ENCODE assay signal across 8 cellular contexts in genomic region chr3:23917904-23918303, GRCh38. TPM values are rescaled to one million over a fixed set of nuclear protein-coding genes. Genes with fewer than 3 reads are reported as not detected.
DNase-seq lines count a peak whose midpoint lies in the region; TF ChIP-seq lines count a peak whose summit lies in the region.
"Not testable (repeated sequence)": the region's sequence is repeated elsewhere in the genome, so short reads cannot be mapped to it uniquely, and the experiment has no call there.

No MANE protein-coding gene starts in this region.

- not testable (repeated sequence) for TF ChIP-seq POLR2A in stomach (IDR thresholded peaks at IDR 0.05)

- H3K27ac Mint-ChIP-seq in T-helper 2 cell treated with Interferon-gamma antibody and Interleukin-4, amounts not matched to agents 5 μg/mL and 100 μg/mL, for 36 hours: peak overlapping the region; percentile 97
- H3K27ac Mint-ChIP-seq in neural progenitor cell: peak overlapping the region; percentile 98

- TF ChIP-seq CTCF in BJ (IDR thresholded peaks at IDR 0.05; ENCODE audit: insufficient read depth, low read depth, low read length); astrocyte of the cerebellum (IDR thresholded peaks at IDR 0.05; ENCODE audit: low read depth, low read length, missing control alignments); epithelial cell of proximal tubule (conservative IDR thresholded peaks at IDR 0.05; ENCODE audit: low read depth, low read length); neural progenitor cell (IDR thresholded peaks at IDR 0.05); stomach (IDR thresholded peaks at IDR 0.05): not testable (repeated sequence)

- peak overlapping the region; percentile 100 for H3K4me3 ChIP-seq in BJ (ENCODE audit: low read depth, low read length)
- peak overlapping the region; percentile 78 for H3K4me3 ChIP-seq in HUES64 (ENCODE audit: low read length)
- peak overlapping the region; percentile 57 for H3K4me3 ChIP-seq in astrocyte of the cerebellum (ENCODE audit: low read depth, low read length)
- peak overlapping the region; percentile 95 for H3K4me3 ChIP-seq in epithelial cell of proximal tubule (ENCODE audit: low read depth, low read length)
- H3K4me3 ChIP-seq in neural progenitor cell: peak overlapping the region; percentile 88
- H3K4me3 ChIP-seq in stomach: peak overlapping the region; percentile 79 to 98 (median 85)

- peak overlapping the region; percentile 98 for H3K4me3 Mint-ChIP-seq in T-helper 2 cell treated with Interferon-gamma antibody and Interleukin-4, amounts not matched to agents 5 μg/mL and 100 μg/mL, for 36 hours
- H3K4me3 Mint-ChIP-seq in neural progenitor cell: peak overlapping the region; percentile 99

- peaks cover 31% of the 10 kb centered on the region for H3K4me1 Mint-ChIP-seq in T-helper 2 cell treated with Interferon-gamma antibody and Interleukin-4, amounts not matched to agents 5 μg/mL and 100 μg/mL, for 36 hours (ENCODE audit: low read depth)
- peaks cover 41% of the 10 kb centered on the region for H3K4me1 Mint-ChIP-seq in neural progenitor cell

- intact Hi-C loops in stomach (cut with DNase I; ENCODE audit: low total_unique reads): not testable (repeated sequence)

- H3K27me3 ChIP-seq in BJ (ENCODE audit: control insufficient read depth, insufficient read depth, low read length); HUES64 (ENCODE audit: insufficient read depth, low read length); layer of hippocampus (ENCODE audit: control insufficient read depth, insufficient read depth, low read length); neural progenitor cell; stomach: not testable (repeated sequence)

- H3K36me3 ChIP-seq in BJ (ENCODE audit: control insufficient read depth, insufficient read depth, low read length): not testable (repeated sequence)
- H3K36me3 ChIP-seq in HUES64 (ENCODE audit: insufficient read depth, low read length) (peaks cover 41% of the 10 kb centered on the region), neural progenitor cell (peaks cover 19% of the 10 kb centered on the region), stomach (peaks cover 17 to 50% (median 45%) of the 10 kb centered on the region in 4 donors)

- TF ChIP-seq EP300 in stomach (IDR thresholded peaks at IDR 0.05): not testable (repeated sequence)

- H4K20me1 ChIP-seq in neural progenitor cell (ENCODE audit: low read depth): peaks cover 47% of the 10 kb centered on the region

- H3K79me2 ChIP-seq in neural progenitor cell (ENCODE audit: low read depth): peaks cover 71% of the 10 kb centered on the region

- H3K36me3 Mint-ChIP-seq in T-helper 2 cell treated with Interferon-gamma antibody and Interleukin-4, amounts not matched to agents 5 μg/mL and 100 μg/mL, for 36 hours (ENCODE audit: low read depth): peaks cover 46% of the 10 kb centered on the region
- peaks cover 36% of the 10 kb centered on the region for H3K36me3 Mint-ChIP-seq in neural progenitor cell

- H3K27ac ChIP-seq in HUES64 (ENCODE audit: low read depth, low read length): peak overlapping the region; percentile 79
- H3K27ac ChIP-seq in layer of hippocampus (ENCODE audit: low read depth, low read length): peak overlapping the region; percentile 77
- peak overlapping the region; percentile 26 for H3K27ac ChIP-seq in neural progenitor cell
- H3K27ac ChIP-seq in stomach: peak overlapping the region; percentile 93 to 97 (median 96)

- not testable (repeated sequence) for H3K9me3 Mint-ChIP-seq in T-helper 2 cell treated with Interferon-gamma antibody and Interleukin-4, amounts not matched to agents 5 μg/mL and 100 μg/mL, for 36 hours; neural progenitor cell

- peaks cover 48% of the 10 kb centered on the region for H3F3A ChIP-seq in neural progenitor cell (ENCODE audit: low read depth)

- peaks cover 18% of the 10 kb centered on the region for H3K4me1 ChIP-seq in HUES64 (ENCODE audit: insufficient read depth, low read length)
- H3K4me1 ChIP-seq in neural progenitor cell: peaks cover 21% of the 10 kb centered on the region
- peaks cover 27 to 67% (median 53%) of the 10 kb centered on the region in 4 donors for H3K4me1 ChIP-seq in stomach

- CTCF ChIA-PET in BJ (lab: Yijun Ruan, JAX): interaction anchor here (1.2 to 1.4 kb wide), 2 partner anchors 29 to 766 kb away, joined by 4 read pairs; no protein-coding TSS in a partner anchor

- H3K27me3 Mint-ChIP-seq in T-helper 2 cell treated with Interferon-gamma antibody and Interleukin-4, amounts not matched to agents 5 μg/mL and 100 μg/mL, for 36 hours (ENCODE audit: low read depth): peaks cover 20% of the 10 kb centered on the region
- H3K27me3 Mint-ChIP-seq in neural progenitor cell (ENCODE audit: insufficient read depth, low read depth): not testable (repeated sequence)

- POLR2A ChIA-PET in BJ (lab: Charles Lee): not testable (repeated sequence)

- in situ Hi-C loops in astrocyte of the cerebellum (cut with HindIII; ENCODE audit: low sequenced_read_pairs): not testable (repeated sequence)

- WGBS in HUES64: under 1% methylated on average over 10 of the region's 13 CpGs
- 0 to 1% (median 0%) methylated on average over 11 to 13 of the region's 13 CpGs for WGBS in stomach, 5 donors

- DNase-seq in BJ (ENCODE audit: low read depth); T-helper 2 cell treated with Interferon-gamma antibody and Interleukin-4, amounts not matched to agents 5 μg/mL and 100 μg/mL, for 36 hours (ENCODE audit: low spot score); astrocyte of the cerebellum (ENCODE audit: low read depth); epithelial cell of proximal tubule (ENCODE audit: low read depth); neural progenitor cell (ENCODE audit: low spot score); stomach: not testable (repeated sequence)

- H3K9ac ChIP-seq in HUES64 (ENCODE audit: low read depth, low read length): peak overlapping the region; percentile 99
- peak overlapping the region; percentile 98 for H3K9ac ChIP-seq in neural progenitor cell

- H3K4me2 ChIP-seq in neural progenitor cell: peak overlapping the region; percentile 99

- not testable (repeated sequence) for H3K9me3 ChIP-seq in HUES64 (ENCODE audit: insufficient read depth, low read depth, low read length); neural progenitor cell (ENCODE audit: low read depth); stomach

- H2AFZ ChIP-seq in neural progenitor cell (replicated peaks): not testable (repeated sequence)

RNA-seq across cellular contexts. Expression of gene RPL15, which starts 1.0 kb away (rescaled TPM):
- polyA plus RNA-seq in BJ (2011; rRNA removed) (4,789 and 5,733 TPM in 2 replicates), stomach (1,000 to 10,000 TPM; 3,661 to 4,768 (median 4,326) TPM)
- 1,245 and 1,979 TPM in 2 replicates for polyA minus RNA-seq in BJ (2011; rRNA and poly(A)+ RNA removed)
- polyA plus RNA-seq in HUES64 (2013, experiment 1 of 2): 2,998 TPM
- 3,107 TPM for polyA plus RNA-seq in HUES64 (2013, experiment 2 of 2)
- total RNA-seq in epithelial cell of proximal tubule (1,941 and 2,849 TPM in 2 replicates), neural progenitor cell (ENCODE audit: low replicate concordance) (5,928 and 7,186 TPM in 2 replicates), stomach (1,000 to 10,000 TPM in 4 of 5 donors, 100 to 1,000 TPM in 1; 121 to 3,139 (median 1,087) TPM)

RNA-seq across cellular contexts. Expression of gene NKIRAS1, which starts 1.1 kb away (rescaled TPM):
- polyA plus RNA-seq in BJ (2011; rRNA removed): 5.1 and 11.8 TPM in 2 replicates
- polyA minus RNA-seq in BJ (2011; rRNA and poly(A)+ RNA removed): 3.4 and 4.9 TPM in 2 replicates
- polyA plus RNA-seq in HUES64 (2013, experiment 1 of 2): 4.8 TPM
- 4.8 TPM for polyA plus RNA-seq in HUES64 (2013, experiment 2 of 2)
- 5.9 and 6.7 TPM in 2 replicates for total RNA-seq in epithelial cell of proximal tubule
- 17.3 and 30.9 TPM in 2 replicates for total RNA-seq in neural progenitor cell (ENCODE audit: low replicate concordance)
- total RNA-seq in stomach: 10 to 100 TPM in 2 of 5 donors, 1 to 10 TPM in 1, under 1 TPM in 1, not detected in 1; 0.87 to 18.3 (median 8.9) TPM
- 1 to 10 TPM; 5.9 to 9.6 (median 7.6) TPM for polyA plus RNA-seq in stomach

RNA-seq across cellular contexts. Expression of gene NR1D2, which starts 27.2 kb away (rescaled TPM):
- polyA plus RNA-seq in BJ (2011; rRNA removed): 18.0 and 37.7 TPM in 2 replicates
- 30.7 and 34.5 TPM in 2 replicates for polyA minus RNA-seq in BJ (2011; rRNA and poly(A)+ RNA removed)
- 11.2 TPM for polyA plus RNA-seq in HUES64 (2013, experiment 1 of 2)
- polyA plus RNA-seq in HUES64 (2013, experiment 2 of 2): 14.1 TPM
- total RNA-seq in epithelial cell of proximal tubule: 5.9 and 6.1 TPM in 2 replicates
- total RNA-seq in neural progenitor cell (ENCODE audit: low replicate concordance): 28.9 and 43.7 TPM in 2 replicates
- 100 to 1,000 TPM in 1 of 5 donors, 10 to 100 TPM in 3, 1 to 10 TPM in 1; 9.8 to 105 (median 35.1) TPM for total RNA-seq in stomach
- 10 to 100 TPM in 1 of 3 donors, 1 to 10 TPM in 2; 5.5 to 23.2 (median 9.1) TPM for polyA plus RNA-seq in stomach

Comparison
In these comparisons a context has a peak if more than half of its experiments do, and no peak if none do; other contexts are left out.
1. H3K27ac ChIP-seq: peak in every context shown above with its lines; median percentile 96 in stomach; 79 in HUES64; 77 in layer of hippocampus; 26 in neural progenitor cell.